Comparison of ENCODE assay signal across 24 cellular contexts in the genomic region with DNA sequence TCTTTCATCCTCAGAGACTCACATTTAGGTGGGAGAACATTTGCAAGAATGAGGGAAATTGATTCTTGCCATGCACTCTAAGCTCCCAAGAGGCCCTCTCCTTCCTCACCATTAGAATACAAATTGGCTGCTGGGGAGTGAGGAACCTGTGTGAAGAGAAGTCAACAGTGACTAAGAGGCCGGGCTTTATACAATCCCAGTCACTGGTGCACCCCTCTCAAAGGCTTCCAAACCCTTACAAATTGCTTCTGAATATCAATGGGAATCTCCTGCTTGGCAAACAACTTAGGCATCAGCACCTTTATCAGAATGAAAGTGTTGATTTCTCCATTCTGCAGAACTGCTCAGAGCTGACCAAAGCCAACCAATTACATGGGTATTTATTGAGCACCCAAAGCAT. TPM values are rescaled to one million over a fixed set of nuclear protein-coding genes. Genes with fewer than 3 reads are reported as not detected.
"Had no signal": no experiment of that assay in that cellular context is flagged by ENCODE, and none has a peak within 500 bp of the region (broad histone marks: within the 10 kb centered on the region; RNA-seq: fewer than 3 reads in every experiment).

No MANE protein-coding gene starts in this region.

- H3K9me3 ChIP-seq: lower lobe of right lung, ovary, testis, upper lobe of right lung, vagina had no signal

- H3K4me1 Mint-ChIP-seq: memory B cell; mesothelial cell of epicardium; stimulated activated naive B cell treated with anti-CD40 and anti-IgM and Interleukin-4, amounts not matched to agents 10 μg/mL and 1 μg/mL and 100 μg/mL, for 72 hours had no signal

- DNase-seq: effector CD4-positive, alpha-beta T cell; heart right ventricle; hypothalamus; kidney; left cardiac atrium; left ventricle myocardium inferior; lower lobe of right lung; natural killer cell; nucleus accumbens; ovary; sigmoid colon; stimulated activated CD4-positive, alpha-beta T cell treated with anti-CD3 and anti-CD28 coated beads, Interleukin-2, amount 100 ng/mL, for 24 hours; stimulated activated CD4-positive, alpha-beta T cell treated with anti-CD3 and anti-CD28 coated beads, Interleukin-4, amount 100 ng/mL, for 4 hours; stimulated activated naive B cell treated with anti-CD40 and anti-IgM and Interleukin-4, amounts not matched to agents 10 μg/mL and 1 μg/mL and 100 μg/mL, for 72 hours; stimulated activated naive CD8-positive, alpha-beta T cell treated with anti-CD3 and anti-CD28 coated beads, Interleukin-15, amount 100 ng/mL, for 72 hours; testis; upper lobe of right lung had no signal

- H3K4me3 Mint-ChIP-seq: memory B cell; mesothelial cell of epicardium; natural killer cell; neural crest cell; stimulated activated naive B cell treated with anti-CD40 and anti-IgM and Interleukin-4, amounts not matched to agents 10 μg/mL and 1 μg/mL and 100 μg/mL, for 72 hours; stimulated activated naive CD8-positive, alpha-beta T cell treated with anti-CD3 and anti-CD28 coated beads, Interleukin-15, amount 100 ng/mL, for 72 hours had no signal

- H3K36me3 ChIP-seq: heart right ventricle, left ventricle myocardium inferior, lower lobe of right lung, ovary, right atrium auricular region, sigmoid colon, tibial nerve, upper lobe of right lung, vagina had no signal

- H3K27ac Mint-ChIP-seq: memory B cell; mesothelial cell of epicardium; natural killer cell; stimulated activated naive B cell treated with anti-CD40 and anti-IgM and Interleukin-4, amounts not matched to agents 10 μg/mL and 1 μg/mL and 100 μg/mL, for 72 hours; stimulated activated naive CD8-positive, alpha-beta T cell treated with anti-CD3 and anti-CD28 coated beads, Interleukin-15, amount 100 ng/mL, for 72 hours had no signal

- H3K36me3 Mint-ChIP-seq: memory B cell; mesothelial cell of epicardium; natural killer cell; stimulated activated naive B cell treated with anti-CD40 and anti-IgM and Interleukin-4, amounts not matched to agents 10 μg/mL and 1 μg/mL and 100 μg/mL, for 72 hours had no signal

- H3K27me3 ChIP-seq: ovary, sigmoid colon, testis, vagina had no signal

- H3K4me3 ChIP-seq: heart right ventricle, left ventricle myocardium inferior, lower lobe of right lung, ovary, right atrium auricular region, sigmoid colon, skin epidermis, testis, tibial nerve, upper lobe of right lung, vagina had no signal

- ATAC-seq: heart right ventricle; left cardiac atrium; lower lobe of right lung; natural killer cell; stimulated activated naive B cell treated with anti-CD40 and anti-IgM and Interleukin-4, amounts not matched to agents 10 μg/mL and 1 μg/mL and 100 μg/mL, for 72 hours; stimulated activated naive CD8-positive, alpha-beta T cell treated with anti-CD3 and anti-CD28 coated beads, Interleukin-15, amount 100 ng/mL, for 72 hours; upper lobe of right lung had no signal

- H3K4me1 ChIP-seq: heart right ventricle, lower lobe of right lung, right atrium auricular region, sigmoid colon, testis, tibial nerve, upper lobe of right lung, vagina had no signal

- H3K9me3 Mint-ChIP-seq: memory B cell; natural killer cell; stimulated activated naive B cell treated with anti-CD40 and anti-IgM and Interleukin-4, amounts not matched to agents 10 μg/mL and 1 μg/mL and 100 μg/mL, for 72 hours; stimulated activated naive CD8-positive, alpha-beta T cell treated with anti-CD3 and anti-CD28 coated beads, Interleukin-15, amount 100 ng/mL, for 72 hours had no signal

- H3K27ac ChIP-seq: heart right ventricle, left ventricle myocardium inferior, lower lobe of right lung, ovary, right atrium auricular region, sigmoid colon, skin epidermis, testis, tibial nerve, upper lobe of right lung, vagina had no signal

RNA-seq across cellular contexts. Expression of a gene that starts 16.5 kb away (rescaled TPM):
- total RNA-seq: natural killer cell had no signal
